In genomic region chr16:58094026-58094425, GRCh38 we compare ENCODE assay signal across 27 cellular contexts.
"Had no signal": no experiment of that assay in that cellular context is flagged by ENCODE, and none has a peak within 500 bp of the region (broad histone marks: within the 10 kb centered on the region; RNA-seq: fewer than 3 reads in every experiment).

No MANE protein-coding gene starts in this region.

- H3K36me3 ChIP-seq: heart right ventricle, left lung, lower lobe of right lung, right atrium auricular region, right lobe of liver, tibial nerve, uterus had no signal

- H3K27ac ChIP-seq: heart right ventricle, hepatocyte, left lung, lower lobe of right lung, parathyroid adenoma, right atrium auricular region, right lobe of liver, tibial nerve, uterus had no signal

- H3K4me1 ChIP-seq: left lung, parathyroid adenoma, right lobe of liver, uterus had no signal

- H3K27ac Mint-ChIP-seq: naive B cell; natural killer cell; nephron progenitor cell; progenitor cell of endocrine pancreas; stimulated activated naive B cell treated with anti-CD40 and anti-IgM and Interleukin-4, amounts not matched to agents 10 μg/mL and 1 μg/mL and 100 μg/mL, for 72 hours; stimulated activated naive CD8-positive, alpha-beta T cell treated with anti-CD3 and anti-CD28 coated beads, Interleukin-15, Interleukin-2, amounts not matched to agents 100 ng/mL and 50 ng/mL, for 24 hours; type B pancreatic cell had no signal

- H3K9me3 Mint-ChIP-seq: natural killer cell; nephron progenitor cell; stimulated activated naive B cell treated with anti-CD40 and anti-IgM and Interleukin-4, amounts not matched to agents 10 μg/mL and 1 μg/mL and 100 μg/mL, for 72 hours; stimulated activated naive CD8-positive, alpha-beta T cell treated with anti-CD3 and anti-CD28 coated beads, Interleukin-15, Interleukin-2, amounts not matched to agents 100 ng/mL and 50 ng/mL, for 24 hours; type B pancreatic cell had no signal

- H3K9ac ChIP-seq: parathyroid adenoma had no signal

- DNase-seq: heart right ventricle; left colon; left lung; lower lobe of right lung; mammary epithelial cell; mesenchymal stem cell; naive B cell; natural killer cell; nephron progenitor cell; nucleus accumbens; stimulated activated CD4-positive, alpha-beta T cell treated with anti-CD3 and anti-CD28 coated beads, Interleukin-1b, Interleukin-23, amount 100 ng/mL, for 48 hours; stimulated activated CD4-positive, alpha-beta T cell treated with anti-CD3 and anti-CD28 coated beads, Interleukin-2, amount 100 ng/mL, for 48 hours; stimulated activated CD4-positive, alpha-beta T cell treated with anti-CD3 and anti-CD28 coated beads, Interleukin-4, amount 100 ng/mL, for 4 hours; stimulated activated CD8-positive, alpha-beta memory T cell treated with anti-CD3 and anti-CD28 coated beads, Interleukin-4, amount 100 ng/mL, for 48 hours; stimulated activated naive B cell treated with anti-CD40 and anti-IgM and Interleukin-4, amounts not matched to agents 10 μg/mL and 1 μg/mL and 100 μg/mL, for 72 hours; substantia nigra; uterus had no signal

- H3K4me3 Mint-ChIP-seq: naive B cell; natural killer cell; nephron progenitor cell; stimulated activated naive B cell treated with anti-CD40 and anti-IgM and Interleukin-4, amounts not matched to agents 10 μg/mL and 1 μg/mL and 100 μg/mL, for 72 hours; stimulated activated naive CD8-positive, alpha-beta T cell treated with anti-CD3 and anti-CD28 coated beads, Interleukin-15, Interleukin-2, amounts not matched to agents 100 ng/mL and 50 ng/mL, for 24 hours; type B pancreatic cell had no signal

- H3K27me3 Mint-ChIP-seq: stimulated activated naive CD8-positive, alpha-beta T cell treated with anti-CD3 and anti-CD28 coated beads, Interleukin-15, Interleukin-2, amounts not matched to agents 100 ng/mL and 50 ng/mL, for 24 hours had no signal

- H3K36me3 Mint-ChIP-seq: naive B cell; natural killer cell; stimulated activated naive B cell treated with anti-CD40 and anti-IgM and Interleukin-4, amounts not matched to agents 10 μg/mL and 1 μg/mL and 100 μg/mL, for 72 hours; type B pancreatic cell had no signal

- H3K9me3 ChIP-seq: heart right ventricle, left lung, lower lobe of right lung, right atrium auricular region, right lobe of liver, tibial nerve, uterus had no signal

- ATAC-seq: heart right ventricle; left colon; left lung; lower lobe of right lung; natural killer cell; stimulated activated naive B cell treated with anti-CD40 and anti-IgM and Interleukin-4, amounts not matched to agents 10 μg/mL and 1 μg/mL and 100 μg/mL, for 72 hours had no signal

- H3K4me3 ChIP-seq: heart right ventricle, hepatocyte, left lung, lower lobe of right lung, right atrium auricular region, right lobe of liver, smooth muscle cell, tibial nerve, uterus had no signal

- FAIRE-seq: keratinocyte had no signal

- H3K4me1 Mint-ChIP-seq: naive B cell; stimulated activated naive B cell treated with anti-CD40 and anti-IgM and Interleukin-4, amounts not matched to agents 10 μg/mL and 1 μg/mL and 100 μg/mL, for 72 hours had no signal
